10 cellular contexts compared by ENCODE assay signal in the genomic region with DNA sequence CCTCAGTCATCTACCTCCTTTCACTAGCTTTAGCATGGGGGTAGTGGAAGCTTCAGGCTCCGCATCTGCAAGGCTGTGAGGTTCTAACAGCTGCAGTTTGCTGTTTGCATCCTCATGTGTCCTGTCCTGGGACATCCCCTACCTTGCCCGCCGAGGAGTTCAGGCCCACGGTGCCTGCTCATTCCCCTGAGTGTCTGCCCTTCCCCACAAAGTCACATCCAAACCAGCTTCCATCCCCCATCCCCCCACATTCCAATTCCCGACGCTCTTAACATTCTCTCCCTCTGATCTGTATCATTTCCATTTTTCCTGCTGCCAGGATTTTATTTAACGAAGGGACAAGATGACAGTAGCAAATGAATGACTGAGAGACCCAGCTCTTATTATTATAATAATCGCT. TPM values are rescaled to one million over a fixed set of nuclear protein-coding genes. Genes with fewer than 3 reads are reported as not detected.
"Had no signal": no experiment of that assay in that cellular context is flagged by ENCODE, and none has a peak within 500 bp of the region (broad histone marks: within the 10 kb centered on the region; RNA-seq: fewer than 3 reads in every experiment).

No MANE protein-coding gene starts in this region.

- H3K36me3 ChIP-seq: adrenal gland had no signal

- H3K27me3 ChIP-seq: adrenal gland had no signal

- ATAC-seq: natural killer cell had no signal

- H3K4me3 ChIP-seq: adrenal gland, lung had no signal

- H3K9me3 ChIP-seq: adrenal gland had no signal

- DNase-seq: activated B cell treated with CpG ODN at 0.5 μM for 24 hours; activated CD4-positive, alpha-beta T cell treated with anti-CD3 and anti-CD28 coated beads, Interleukin-2, amount 10 ng/mL, durations not matched to agents 24 days and 14 days; activated naive CD4-positive, alpha-beta T cell treated with anti-CD3 and anti-CD28 coated beads, Interleukin-2, amount 50 U/mL, for 16 hours; activated T-cell treated with anti-CD3 and anti-CD28 coated beads for 4 hours; adrenal gland; cerebellar nuclear complex; natural killer cell; stimulated activated CD4-positive, alpha-beta T cell treated with anti-CD3 and anti-CD28 coated beads, Interleukin-2, amount 100 ng/mL, for 48 hours; stimulated activated CD8-positive, alpha-beta memory T cell treated with anti-CD3 and anti-CD28 coated beads, Interleukin-4, amount 100 ng/mL, for 48 hours had no signal

RNA-seq across cellular contexts. Expression of gene HRH1, which starts 43.8 kb away (rescaled TPM):
- total RNA-seq: activated B cell treated with CpG ODN at 0.5 μM for 24 hours, natural killer cell had no signal
